ENCODE assay signal across 8 cellular contexts in genomic region chr19:54266133-54266532, GRCh38. TPM values are rescaled to one million over a fixed set of nuclear protein-coding genes. Genes with fewer than 3 reads are reported as not detected.
DNase-seq lines count a peak whose midpoint lies in the region; ATAC-seq and TF ChIP-seq lines count a peak whose summit lies in the region.

No MANE protein-coding gene starts in this region.

- TF ChIP-seq CTCF in astrocyte of the cerebellum (IDR thresholded peaks at IDR 0.05; ENCODE audit: low read depth, low read length, missing control alignments): peak; percentile 73

- in situ Hi-C loops in astrocyte of the cerebellum (cut with HindIII; ENCODE audit: low sequenced_read_pairs): no loop called here

- ATAC-seq in GM21390 (IDR thresholded peaks at IDR 0.05; ENCODE audit: unreplicated experiment): no peak
- ATAC-seq in GM21528 (IDR thresholded peaks at IDR 0.05; ENCODE audit: low FRiP score, unreplicated experiment): no peak

- H3K4me3 ChIP-seq in astrocyte of the cerebellum (ENCODE audit: low read depth, low read length): no peak overlapping the region

- DNase-seq in ELF-1 (ENCODE audit: low read depth, low spot score) (peak; percentile 90), M059J (ENCODE audit: low read depth) (peak; percentile 62), T-helper 2 cell (peak in 4 of 5 experiments; percentile 19 to 61 (median 51)), astrocyte of the cerebellum (ENCODE audit: low read depth) (peak; percentile 41), iPS DF 4.7 (ENCODE audit: extremely low read depth, low spot score) (peak; percentile 75)
- DNase-seq in stimulated activated CD4-positive, alpha-beta T cell treated with anti-CD3 and anti-CD28 coated beads, Interleukin-12 subunit alpha, Interleukin-12 subunit beta, amount 100 ng/mL, for 4 hours: peak; percentile 70

RNA-seq across cellular contexts. Expression of gene LILRB5, which starts 9.1 kb away (rescaled TPM):
- not detected in 2 replicates for total RNA-seq in M059J (2014; rRNA removed; shearing (Covaris generic))

RNA-seq across cellular contexts. Expression of gene LILRB2, which starts 14.8 kb away (rescaled TPM):
- total RNA-seq in M059J (2014; rRNA removed; shearing (Covaris generic)): not detected in 2 replicates

RNA-seq across cellular contexts. Expression of gene LILRA6, which starts 23.5 kb away (rescaled TPM):
- not detected in 2 replicates for total RNA-seq in M059J (2014; rRNA removed; shearing (Covaris generic))

RNA-seq across cellular contexts. Expression of gene LILRB3, which starts 43.3 kb away (rescaled TPM):
- total RNA-seq in M059J (2014; rRNA removed; shearing (Covaris generic)): not detected in 2 replicates

RNA-seq across cellular contexts. Expression of gene LILRA5, which starts 46.8 kb away (rescaled TPM):
- not detected in 2 replicates for total RNA-seq in M059J (2014; rRNA removed; shearing (Covaris generic))
